1 cellular context compared by ENCODE assay signal in the genomic region with DNA sequence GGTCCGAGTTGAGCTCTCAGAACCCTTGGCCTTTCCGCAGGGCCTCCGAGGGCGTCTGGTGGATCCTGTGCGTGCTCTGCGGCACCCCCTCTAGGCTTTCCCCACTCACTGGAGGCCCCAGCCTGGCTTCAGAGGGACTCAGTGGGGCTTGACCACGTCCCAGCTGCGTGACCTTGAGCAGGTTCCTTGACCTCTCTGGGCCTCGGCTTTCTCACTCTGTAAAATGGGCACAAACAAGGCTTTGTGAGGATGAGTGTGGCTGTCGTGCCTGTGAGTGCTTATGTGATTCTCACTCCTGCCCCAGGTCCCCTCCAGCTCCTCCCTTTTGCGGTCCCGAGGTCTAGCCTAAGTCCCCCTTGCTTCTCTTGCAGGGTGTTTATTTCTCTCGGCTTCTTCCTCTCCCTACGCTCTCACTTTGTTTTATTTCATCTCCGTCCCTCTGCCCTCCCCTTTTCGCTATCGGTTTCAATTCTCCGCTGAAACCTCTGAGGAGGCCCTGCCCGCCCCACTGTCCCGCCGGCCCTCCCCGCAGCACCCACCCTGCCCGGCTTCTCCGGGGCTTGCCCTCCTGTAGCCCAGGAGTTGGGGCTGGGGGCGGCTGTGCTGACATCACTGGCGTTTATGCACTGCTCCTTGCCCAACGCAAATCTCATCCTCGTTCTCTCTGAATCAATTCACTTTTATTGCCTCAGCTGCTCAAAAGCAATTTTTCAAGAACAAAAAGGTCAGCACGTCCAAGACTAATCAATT.
TF ChIP-seq lines count a peak whose summit lies in the region.

No MANE protein-coding gene starts in this region.

TF ChIP-seq in GM12878, 131 proteins besides CTCF, POLR2A, EP300 and RAD21 (continued from another document):
- TF ChIP-seq, protein P1, sequence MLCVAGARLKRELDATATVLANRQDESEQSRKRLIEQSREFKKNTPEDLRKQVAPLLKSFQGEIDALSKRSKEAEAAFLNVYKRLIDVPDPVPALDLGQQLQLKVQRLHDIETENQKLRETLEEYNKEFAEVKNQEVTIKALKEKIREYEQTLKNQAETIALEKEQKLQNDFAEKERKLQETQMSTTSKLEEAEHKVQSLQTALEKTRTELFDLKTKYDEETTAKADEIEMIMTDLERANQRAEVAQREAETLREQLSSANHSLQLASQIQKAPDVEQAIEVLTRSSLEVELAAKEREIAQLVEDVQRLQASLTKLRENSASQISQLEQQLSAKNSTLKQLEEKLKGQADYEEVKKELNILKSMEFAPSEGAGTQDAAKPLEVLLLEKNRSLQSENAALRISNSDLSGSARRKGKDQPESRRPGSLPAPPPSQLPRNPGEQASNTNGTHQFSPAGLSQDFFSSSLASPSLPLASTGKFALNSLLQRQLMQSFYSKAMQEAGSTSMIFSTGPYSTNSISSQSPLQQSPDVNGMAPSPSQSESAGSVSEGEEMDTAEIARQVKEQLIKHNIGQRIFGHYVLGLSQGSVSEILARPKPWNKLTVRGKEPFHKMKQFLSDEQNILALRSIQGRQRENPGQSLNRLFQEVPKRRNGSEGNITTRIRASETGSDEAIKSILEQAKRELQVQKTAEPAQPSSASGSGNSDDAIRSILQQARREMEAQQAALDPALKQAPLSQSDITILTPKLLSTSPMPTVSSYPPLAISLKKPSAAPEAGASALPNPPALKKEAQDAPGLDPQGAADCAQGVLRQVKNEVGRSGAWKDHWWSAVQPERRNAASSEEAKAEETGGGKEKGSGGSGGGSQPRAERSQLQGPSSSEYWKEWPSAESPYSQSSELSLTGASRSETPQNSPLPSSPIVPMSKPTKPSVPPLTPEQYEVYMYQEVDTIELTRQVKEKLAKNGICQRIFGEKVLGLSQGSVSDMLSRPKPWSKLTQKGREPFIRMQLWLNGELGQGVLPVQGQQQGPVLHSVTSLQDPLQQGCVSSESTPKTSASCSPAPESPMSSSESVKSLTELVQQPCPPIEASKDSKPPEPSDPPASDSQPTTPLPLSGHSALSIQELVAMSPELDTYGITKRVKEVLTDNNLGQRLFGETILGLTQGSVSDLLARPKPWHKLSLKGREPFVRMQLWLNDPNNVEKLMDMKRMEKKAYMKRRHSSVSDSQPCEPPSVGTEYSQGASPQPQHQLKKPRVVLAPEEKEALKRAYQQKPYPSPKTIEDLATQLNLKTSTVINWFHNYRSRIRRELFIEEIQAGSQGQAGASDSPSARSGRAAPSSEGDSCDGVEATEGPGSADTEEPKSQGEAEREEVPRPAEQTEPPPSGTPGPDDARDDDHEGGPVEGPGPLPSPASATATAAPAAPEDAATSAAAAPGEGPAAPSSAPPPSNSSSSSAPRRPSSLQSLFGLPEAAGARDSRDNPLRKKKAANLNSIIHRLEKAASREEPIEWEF (IDR thresholded peaks at IDR 0.05; ENCODE audit: insufficient replicate concordance, low read depth, low read length), result no peak
- no peak for TF ChIP-seq ZNF592 (IDR thresholded peaks at IDR 0.05)
- TF ChIP-seq SMC3 (IDR thresholded peaks at IDR 0.05; ENCODE audit: borderline replicate concordance, low read length), result no peak
- peak; percentile 78; the same call in 1 of the 2 replicates for TF ChIP-seq NBN (IDR thresholded peaks at IDR 0.05)
- TF ChIP-seq NRF1 (conservative IDR thresholded peaks at IDR 0.05; ENCODE audit: low read depth, low read length), result no peak
- no peak for TF ChIP-seq ZNF207 (IDR thresholded peaks at IDR 0.05; ENCODE audit: borderline replicate concordance)
- TF ChIP-seq ZBTB33 (IDR thresholded peaks at IDR 0.05), result no peak
- TF ChIP-seq, protein P2, sequence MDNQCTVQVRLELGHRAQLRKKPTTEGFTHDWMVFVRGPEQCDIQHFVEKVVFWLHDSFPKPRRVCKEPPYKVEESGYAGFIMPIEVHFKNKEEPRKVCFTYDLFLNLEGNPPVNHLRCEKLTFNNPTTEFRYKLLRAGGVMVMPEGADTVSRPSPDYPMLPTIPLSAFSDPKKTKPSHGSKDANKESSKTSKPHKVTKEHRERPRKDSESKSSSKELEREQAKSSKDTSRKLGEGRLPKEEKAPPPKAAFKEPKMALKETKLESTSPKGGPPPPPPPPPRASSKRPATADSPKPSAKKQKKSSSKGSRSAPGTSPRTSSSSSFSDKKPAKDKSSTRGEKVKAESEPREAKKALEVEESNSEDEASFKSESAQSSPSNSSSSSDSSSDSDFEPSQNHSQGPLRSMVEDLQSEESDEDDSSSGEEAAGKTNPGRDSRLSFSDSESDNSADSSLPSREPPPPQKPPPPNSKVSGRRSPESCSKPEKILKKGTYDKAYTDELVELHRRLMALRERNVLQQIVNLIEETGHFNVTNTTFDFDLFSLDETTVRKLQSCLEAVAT (IDR thresholded peaks at IDR 0.05), result 0 out of 2 replicates have a peak, but pooled peaks have one; percentile 22
- TF ChIP-seq E4F1 (IDR thresholded peaks at IDR 0.05; ENCODE audit: borderline replicate concordance, partially characterized antibody), result no peak
- no peak for TF ChIP-seq FOS (IDR thresholded peaks at IDR 0.05; ENCODE audit: borderline replicate concordance, extremely low read depth, insufficient read length)
- no peak for TF ChIP-seq MYB (IDR thresholded peaks at IDR 0.05; ENCODE audit: borderline replicate concordance, low read depth, low read length)
- no peak for TF ChIP-seq PBX3 (IDR thresholded peaks at IDR 0.05; ENCODE audit: insufficient replicate concordance, low read depth, low read length)
- no peak for TF ChIP-seq NR2C1 (IDR thresholded peaks at IDR 0.05)
- no peak for TF ChIP-seq ZNF384 (IDR thresholded peaks at IDR 0.05; ENCODE audit: borderline replicate concordance, low read depth, low read length)
- peak; percentile 48 for TF ChIP-seq RUNX3 (IDR thresholded peaks at IDR 0.05; ENCODE audit: low read length)
- TF ChIP-seq CBX3 (IDR thresholded peaks at IDR 0.05; ENCODE audit: borderline replicate concordance, low read depth), result no peak
- no peak for TF ChIP-seq USF1 (IDR thresholded peaks at IDR 0.05; ENCODE audit: borderline replicate concordance, extremely low read length, insufficient read depth, low read depth, low read length)
- TF ChIP-seq ATF3 (IDR thresholded peaks at IDR 0.05; ENCODE audit: borderline replicate concordance, extremely low read depth, low read depth, low read length), result no peak
- no peak for TF ChIP-seq CREB1 (IDR thresholded peaks at IDR 0.05; ENCODE audit: low read depth)
- TF ChIP-seq NR2C2 (IDR thresholded peaks at IDR 0.05; ENCODE audit: borderline replicate concordance, control insufficient read depth, insufficient read length, low read depth), result no peak
- TF ChIP-seq, protein P3, sequence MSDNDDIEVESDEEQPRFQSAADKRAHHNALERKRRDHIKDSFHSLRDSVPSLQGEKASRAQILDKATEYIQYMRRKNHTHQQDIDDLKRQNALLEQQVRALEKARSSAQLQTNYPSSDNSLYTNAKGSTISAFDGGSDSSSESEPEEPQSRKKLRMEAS (IDR thresholded peaks at IDR 0.05; ENCODE audit: low read depth, low read length), result no peak
- TF ChIP-seq IKZF2 (IDR thresholded peaks at IDR 0.05), result 0 out of 4 replicates have a peak, but pooled peaks of 1 of the 2 experiments have one; percentile 8
- no peak for TF ChIP-seq RBBP5 (conservative IDR thresholded peaks at IDR 0.05)
- no peak for TF ChIP-seq STAT1 (conservative IDR thresholded peaks at IDR 0.05)
- TF ChIP-seq, protein P4, sequence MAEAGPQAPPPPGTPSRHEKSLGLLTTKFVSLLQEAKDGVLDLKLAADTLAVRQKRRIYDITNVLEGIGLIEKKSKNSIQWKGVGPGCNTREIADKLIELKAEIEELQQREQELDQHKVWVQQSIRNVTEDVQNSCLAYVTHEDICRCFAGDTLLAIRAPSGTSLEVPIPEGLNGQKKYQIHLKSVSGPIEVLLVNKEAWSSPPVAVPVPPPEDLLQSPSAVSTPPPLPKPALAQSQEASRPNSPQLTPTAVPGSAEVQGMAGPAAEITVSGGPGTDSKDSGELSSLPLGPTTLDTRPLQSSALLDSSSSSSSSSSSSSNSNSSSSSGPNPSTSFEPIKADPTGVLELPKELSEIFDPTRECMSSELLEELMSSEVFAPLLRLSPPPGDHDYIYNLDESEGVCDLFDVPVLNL (IDR thresholded peaks at IDR 0.05; ENCODE audit: low read depth, low read length), result no peak
- no peak for TF ChIP-seq ETV6 (conservative IDR thresholded peaks at IDR 0.05 in 1 of 2, IDR thresholded peaks at IDR 0.05 in 1 of 2; ENCODE audit: borderline replicate concordance in 1 of 2, low read depth in 1 of 2)
- no peak for TF ChIP-seq BHLHE40 (IDR thresholded peaks at IDR 0.05; ENCODE audit: borderline replicate concordance in 1 of 2, low read depth in 2 of 2, low read length in 1 of 2)
- TF ChIP-seq EED (IDR thresholded peaks at IDR 0.05; ENCODE audit: low read depth), result no peak
- TF ChIP-seq ZNF274 (IDR thresholded peaks at IDR 0.05; ENCODE audit: insufficient read depth, insufficient read length), result no peak
- TF ChIP-seq CHD4 (IDR thresholded peaks at IDR 0.05), result no peak
- TF ChIP-seq FOXM1 (IDR thresholded peaks at IDR 0.05; ENCODE audit: low read depth, low read length), result no peak
- no peak for TF ChIP-seq TAF1 (IDR thresholded peaks at IDR 0.05; ENCODE audit: borderline replicate concordance, low read depth, low read length)
